ENCODE assay signal across 7 cellular contexts in the genomic region with DNA sequence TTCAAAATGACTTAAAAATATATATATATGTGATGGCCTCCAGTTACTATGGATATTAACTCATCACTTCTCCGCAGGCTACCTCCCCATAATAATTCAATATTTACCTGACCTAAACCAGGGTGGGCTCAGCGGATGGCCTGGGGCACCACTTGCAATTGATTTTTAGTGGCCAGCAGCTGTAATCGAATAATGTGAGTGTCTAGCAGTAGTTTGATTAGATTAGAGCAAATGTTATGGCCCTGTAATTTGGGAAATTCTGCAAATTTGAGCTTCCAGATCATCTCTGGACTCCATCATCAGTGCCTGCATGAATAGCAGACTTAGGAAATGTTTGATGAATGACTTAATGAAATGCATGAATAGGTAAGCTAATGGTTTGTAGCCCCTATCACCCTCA. TPM values are rescaled to one million over a fixed set of nuclear protein-coding genes. Genes with fewer than 3 reads are reported as not detected.
"Had no signal": no experiment of that assay in that cellular context is flagged by ENCODE, and none has a peak within 500 bp of the region (broad histone marks: within the 10 kb centered on the region; RNA-seq: fewer than 3 reads in every experiment).

No MANE protein-coding gene starts in this region.

- H2AFZ ChIP-seq: GM23338 had no signal

- H3K4me2 ChIP-seq: GM23338 had no signal

- H3K27ac Mint-ChIP-seq: GM23338, H9 had no signal

- ATAC-seq: K562 had no signal

- H3K4me3 Mint-ChIP-seq: GM23338, H9 had no signal

- DNase-seq: H9, HCEC 1CT, IMR-90 had no signal

- H3K4me3 ChIP-seq: GM23338, K562 had no signal

RNA-seq across cellular contexts. Expression of a gene that starts 44.0 kb away (rescaled TPM):
- total RNA-seq: H1, H9, HT-29, IMR-90, K562 had no signal
- polyA plus RNA-seq: GM23338, H1, IMR-90, K562 had no signal
